Comparison of ENCODE assay signal across 9 cellular contexts in the genomic region with DNA sequence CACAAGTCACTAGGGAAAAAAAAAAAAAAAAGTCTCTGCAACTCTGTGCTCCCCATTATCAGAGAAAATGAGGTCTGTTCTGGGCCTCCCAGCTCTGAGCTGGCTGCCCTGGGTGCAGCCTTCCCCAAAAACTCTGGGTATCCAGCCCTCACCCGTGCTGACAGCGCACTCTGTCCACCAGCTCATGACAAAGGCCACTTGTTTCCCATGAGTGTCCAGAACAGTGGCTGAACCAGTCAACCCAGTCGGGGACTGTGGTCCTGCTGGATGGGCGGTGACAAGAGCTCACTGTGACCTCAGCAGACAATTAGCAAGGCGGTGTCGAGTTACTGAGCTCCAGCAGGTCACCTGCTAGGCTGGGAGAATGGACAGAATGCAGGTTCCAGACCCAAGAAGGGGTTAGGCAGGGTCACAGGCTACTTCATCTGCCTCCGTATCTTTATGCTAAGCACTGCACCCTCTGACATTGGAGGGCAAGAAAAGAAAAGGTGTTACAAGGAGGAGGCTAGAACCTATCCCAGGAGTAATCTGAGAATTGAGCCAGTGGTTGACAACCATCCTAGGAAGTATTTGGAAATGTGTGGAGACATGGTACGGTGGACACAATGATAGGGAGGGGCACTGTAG. TPM values are rescaled to one million over a fixed set of nuclear protein-coding genes. Genes with fewer than 3 reads are reported as not detected.
DNase-seq lines count a peak whose midpoint lies in the region; ATAC-seq and TF ChIP-seq lines count a peak whose summit lies in the region.
"Had no signal": no experiment of that assay in that cellular context is flagged by ENCODE, and none has a peak within 500 bp of the region (broad histone marks: within the 10 kb centered on the region; RNA-seq: fewer than 3 reads in every experiment).

No MANE protein-coding gene starts in this region.

- H3K27me3 ChIP-seq in PC-9 (ENCODE audit: insufficient read depth, low read depth) (no peaks in the 10 kb centered on the region), ovary (no peaks in the 10 kb centered on the region), tibial artery (no peaks in the 10 kb centered on the region)

- H3K4me3 ChIP-seq in PC-9 (no peak overlapping the region), ovary (no peak overlapping the region), tibial artery (no peak overlapping the region)

- H3K4me1 Mint-ChIP-seq in activated CD8-positive, alpha-beta memory T cell treated with anti-CD3 and anti-CD28 coated beads, Interleukin-2, amount 10 ng/mL, durations not matched to agents 7 days and 5 days = peaks cover 5% of the 10 kb centered on the region

- peak overlapping the region; percentile 60 for H3K4me2 ChIP-seq in PC-9

- peaks cover 34% of the 10 kb centered on the region for H3K4me1 ChIP-seq in PC-9 (replicated peaks; ENCODE audit: insufficient read depth)
- peaks cover 42% of the 10 kb centered on the region for H3K4me1 ChIP-seq in ovary (ENCODE audit: insufficient read depth)
- H3K4me1 ChIP-seq in tibial artery = peaks cover 0 to 84% (median 36%) of the 10 kb centered on the region in 4 donors

- peaks cover 11% of the 10 kb centered on the region; the same call in 1 of the 2 replicates for H3F3A ChIP-seq in PC-9 (ENCODE audit: insufficient read depth, low read depth)

- ATAC-seq in left ventricle myocardium superior (peak; percentile 71), HG03196 (IDR thresholded peaks at IDR 0.05; ENCODE audit: unreplicated experiment) (no peak)
- no peak for ATAC-seq in activated CD8-positive, alpha-beta memory T cell treated with anti-CD3 and anti-CD28 coated beads, Interleukin-2, amount 10 ng/mL, durations not matched to agents 7 days and 5 days

- no peaks in the 10 kb centered on the region for H3K36me3 Mint-ChIP-seq in activated CD8-positive, alpha-beta memory T cell treated with anti-CD3 and anti-CD28 coated beads, Interleukin-2, amount 10 ng/mL, durations not matched to agents 7 days and 5 days

- peaks cover 85% of the 10 kb centered on the region for H3K79me2 ChIP-seq in PC-9 (ENCODE audit: low read depth)

- peaks cover 7% of the 10 kb centered on the region for H3K27me3 Mint-ChIP-seq in activated CD8-positive, alpha-beta memory T cell treated with anti-CD3 and anti-CD28 coated beads, Interleukin-2, amount 10 ng/mL, durations not matched to agents 7 days and 5 days

- H3K9me3 ChIP-seq in PC-9 (ENCODE audit: insufficient read depth, low read depth) (no peaks in the 10 kb centered on the region), ovary (no peaks in the 10 kb centered on the region), tibial artery (no peaks in the 10 kb centered on the region)

- no peak for TF ChIP-seq POLR2A in ovary (IDR thresholded peaks at IDR 0.05)

- no peaks in the 10 kb centered on the region for H3K36me3 ChIP-seq in PC-9 (ENCODE audit: low read depth)
- H3K36me3 ChIP-seq in ovary = no peaks in the 10 kb centered on the region
- H3K36me3 ChIP-seq in tibial artery = no peaks in the 10 kb centered on the region

- no peak overlapping the region for H3K27ac Mint-ChIP-seq in activated CD8-positive, alpha-beta memory T cell treated with anti-CD3 and anti-CD28 coated beads, Interleukin-2, amount 10 ng/mL, durations not matched to agents 7 days and 5 days

- peaks cover 14% of the 10 kb centered on the region for H4K20me1 ChIP-seq in PC-9 (ENCODE audit: insufficient read depth)

- H3K27ac ChIP-seq in PC-9 = peak overlapping the region; percentile 73
- H3K27ac ChIP-seq in ovary = peak overlapping the region; percentile 2 to 48
- H3K27ac ChIP-seq in tibial artery = peak overlapping the region in 1 of 2 donors; percentile 72

- no peaks in the 10 kb centered on the region for H3K9me3 Mint-ChIP-seq in activated CD8-positive, alpha-beta memory T cell treated with anti-CD3 and anti-CD28 coated beads, Interleukin-2, amount 10 ng/mL, durations not matched to agents 7 days and 5 days (ENCODE audit: low read depth)

- intact Hi-C loops in PC-9 (cut with micrococcal nuclease; ENCODE audit: unreplicated experiment) = loop anchor here (1.0 to 5.0 kb wide), 3 partner anchors 22 to 53 kb away; no protein-coding TSS in a partner anchor
- intact Hi-C loops in left ventricle myocardium superior (cut with micrococcal nuclease) = no loop called here
- intact Hi-C loops in ovary (cut with DNase I) = no loop called here
- intact Hi-C loops in tibial artery (cut with DNase I; ENCODE audit: low total_unique reads) = no loop called here

- H2AFZ ChIP-seq in PC-9 = no peak overlapping the region

- 76 to 81% (median 78%) methylated on average over 8 of the region's 8 CpGs for WGBS in ovary, 3 donors

- POLR2A ChIA-PET in PC-9 (lab: Charles Lee; ENCODE audit: unreplicated experiment) = interaction anchor here (0.6 to 1.1 kb wide), 5 partner anchors 43 to 1464 kb away, joined by 3 to 13 read pairs (median 6); no protein-coding TSS in a partner anchor

- CTCF ChIA-PET in PC-9 (lab: Charles Lee) = interaction anchor here (0.6 to 1.9 kb wide), 5 partner anchors 16 to 44 kb away, joined by 3 to 9 read pairs (median 4); no protein-coding TSS in a partner anchor
- CTCF ChIA-PET in activated CD8-positive, alpha-beta memory T cell treated with anti-CD3 and anti-CD28 coated beads, Interleukin-2, amount 10 ng/mL, durations not matched to agents 7 days and 5 days (lab: Charles Lee) = no interaction called here

- H3K4me3 Mint-ChIP-seq in activated CD8-positive, alpha-beta memory T cell treated with anti-CD3 and anti-CD28 coated beads, Interleukin-2, amount 10 ng/mL, durations not matched to agents 7 days and 5 days = no peak overlapping the region

- no peaks in the 10 kb centered on the region for H3K9me2 ChIP-seq in PC-9 (ENCODE audit: insufficient read depth)

- BruUV-seq in PC-9 (replicated peaks; lab: Mats Ljungman, UMichigan) = no TSS peak

- peak; percentile 98 for DNase-seq in DMS53 (lab: John Stamatoyannopoulos, UW)
- peak; percentile 93 to 97 for DNase-seq in PC-9
- DNase-seq in left ventricle myocardium superior = no peak
- no peak for DNase-seq in ovary
- no peak for DNase-seq in tibial artery
- DNase-seq in activated CD8-positive, alpha-beta memory T cell treated with anti-CD3 and anti-CD28 coated beads, Interleukin-2, amount 10 ng/mL, durations not matched to agents 7 days and 5 days = no peak
- DNase-seq in NCI-H1105 (lab: John Stamatoyannopoulos, UW) = no peak
- DNase-seq: COR-L47 had no signal

- TF ChIP-seq CTCF in PC-9 (conservative IDR thresholded peaks at IDR 0.05) (no peak), ovary (IDR thresholded peaks at IDR 0.05) (no peak), tibial artery (IDR thresholded peaks at IDR 0.05) (no peak)

- TF ChIP-seq EP300 in ovary (IDR thresholded peaks at IDR 0.05) = no peak

RNA-seq across cellular contexts. Expression of a gene that starts 37.2 kb away (rescaled TPM):
- 75.5 and 81.7 TPM in 2 replicates for total RNA-seq in PC-9 (2021)
- total RNA-seq in left ventricle myocardium superior = 9.5 TPM
- total RNA-seq in ovary = 10 to 100 TPM; 30.5 to 71.9 (median 45.5) TPM
- polyA plus RNA-seq in ovary = 10 to 100 TPM; 29.1 to 36.4 TPM
- 1 to 10 TPM; 3.0 to 4.8 TPM for total RNA-seq in activated CD8-positive, alpha-beta memory T cell treated with anti-CD3 and anti-CD28 coated beads, Interleukin-2, amount 10 ng/mL, durations not matched to agents 7 days and 5 days

Comparison
In these comparisons a context has a peak if more than half of its experiments do, and no peak if none do; other contexts are left out.
1. DNase-seq: peak in DMS53 (single experiment) and PC-9 (2 of 2); none in left ventricle myocardium superior (single experiment), ovary (0 of 5), tibial artery (0 of 2), activated CD8-positive, alpha-beta memory T cell treated with anti-CD3 and anti-CD28 coated beads, Interleukin-2, amount 10 ng/mL, durations not matched to agents 7 days and 5 days (single experiment) and NCI-H1105 (single experiment).